In genomic region chr6:48078092-48078491, GRCh38 we compare ENCODE assay signal across 17 cellular contexts. TPM values are rescaled to one million over a fixed set of nuclear protein-coding genes. Genes with fewer than 3 reads are reported as not detected.
"Had no signal": no experiment of that assay in that cellular context is flagged by ENCODE, and none has a peak within 500 bp of the region (broad histone marks: within the 10 kb centered on the region; RNA-seq: fewer than 3 reads in every experiment).

No MANE protein-coding gene starts in this region.

- DNase-seq: activated naive CD4-positive, alpha-beta T cell treated with anti-CD3 and anti-CD28 coated beads, Interleukin-2, amount 10 ng/mL, durations not matched to agents 7 days and 5 days; activated T-cell treated with anti-CD3 and anti-CD28 coated beads for 4 hours; colonic mucosa; gastrocnemius medialis; heart left ventricle; immature natural killer cell; left cardiac atrium; lower lobe of right lung; nephron progenitor cell; occipital lobe; stimulated activated CD4-positive, alpha-beta T cell treated with anti-CD3 and anti-CD28 coated beads, Interleukin-1b, Interleukin-23, amount 100 ng/mL, for 48 hours; stimulated activated naive CD8-positive, alpha-beta T cell treated with anti-CD3 and anti-CD28 coated beads, Interleukin-15, amount 100 ng/mL, for 72 hours had no signal

- H3K4me3 ChIP-seq: colonic mucosa, esophagus muscularis mucosa, gastrocnemius medialis, heart left ventricle, lower lobe of right lung, prostate gland, upper lobe of left lung had no signal

RNA-seq across cellular contexts. Expression of gene PTCHD4, which starts 32.9 kb away (rescaled TPM):
- total RNA-seq: activated CD8-positive, alpha-beta memory T cell treated with anti-CD3 and anti-CD28 coated beads for 36 hours; activated T-helper 17 cell treated with anti-CD3 and anti-CD28 coated beads, Interleukin-2, amount 50 U/mL, for 72 hours; colonic mucosa had no signal
- polyA plus RNA-seq: immature natural killer cell had no signal
